Comparison of ENCODE assay signal across 1 cellular context in the genomic region with DNA sequence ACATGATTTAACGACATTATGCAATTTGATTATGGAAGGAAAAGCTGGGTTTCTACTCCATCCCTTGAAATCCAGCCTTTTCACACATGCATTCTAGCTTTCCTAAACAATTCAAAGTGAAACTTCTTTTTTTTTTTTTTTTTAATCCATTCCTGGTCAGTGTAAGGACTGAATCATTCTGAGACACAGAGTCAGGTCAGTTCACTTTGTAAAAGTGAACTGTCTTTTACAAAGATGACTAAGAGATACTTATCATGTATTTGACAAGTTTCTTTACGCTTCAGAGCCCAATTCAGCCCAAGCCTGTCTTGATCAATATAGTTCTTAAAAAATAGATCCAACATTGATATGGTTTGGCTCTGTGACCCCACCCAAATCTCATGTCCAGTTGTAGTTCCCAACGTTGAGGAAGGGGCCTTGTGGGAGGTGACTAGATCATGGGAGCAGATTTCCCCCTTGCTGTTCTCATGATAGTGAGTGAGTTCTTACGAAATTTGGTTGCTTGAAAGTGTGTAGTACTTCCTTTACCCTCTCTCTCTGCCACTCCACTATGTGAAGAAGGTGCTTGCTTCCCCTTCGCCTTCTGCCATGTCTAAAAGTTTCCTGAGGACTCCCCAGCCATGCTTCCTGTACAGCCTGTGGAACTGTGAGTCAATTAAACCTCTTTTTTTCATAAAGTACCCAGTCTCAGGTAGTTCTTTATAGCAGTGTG.
TF ChIP-seq lines count a peak whose summit lies in the region.

No MANE protein-coding gene starts in this region.

TF ChIP-seq in SK-N-SH, 30 proteins besides CTCF, POLR2A, EP300 and RAD21 (continued from another document):
- TF ChIP-seq, protein P1, sequence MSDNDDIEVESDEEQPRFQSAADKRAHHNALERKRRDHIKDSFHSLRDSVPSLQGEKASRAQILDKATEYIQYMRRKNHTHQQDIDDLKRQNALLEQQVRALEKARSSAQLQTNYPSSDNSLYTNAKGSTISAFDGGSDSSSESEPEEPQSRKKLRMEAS (IDR thresholded peaks at IDR 0.05; ENCODE audit: low read depth), result 0 out of 2 replicates have a peak, but pooled peaks have one; percentile 24
- TF ChIP-seq POLR2AphosphoS5 (IDR thresholded peaks at IDR 0.05; ENCODE audit: low read depth, low read length), result peak; percentile 50; the same call in 1 of the 2 replicates
